ENCODE assay signal across 1 cellular context in the genomic region with DNA sequence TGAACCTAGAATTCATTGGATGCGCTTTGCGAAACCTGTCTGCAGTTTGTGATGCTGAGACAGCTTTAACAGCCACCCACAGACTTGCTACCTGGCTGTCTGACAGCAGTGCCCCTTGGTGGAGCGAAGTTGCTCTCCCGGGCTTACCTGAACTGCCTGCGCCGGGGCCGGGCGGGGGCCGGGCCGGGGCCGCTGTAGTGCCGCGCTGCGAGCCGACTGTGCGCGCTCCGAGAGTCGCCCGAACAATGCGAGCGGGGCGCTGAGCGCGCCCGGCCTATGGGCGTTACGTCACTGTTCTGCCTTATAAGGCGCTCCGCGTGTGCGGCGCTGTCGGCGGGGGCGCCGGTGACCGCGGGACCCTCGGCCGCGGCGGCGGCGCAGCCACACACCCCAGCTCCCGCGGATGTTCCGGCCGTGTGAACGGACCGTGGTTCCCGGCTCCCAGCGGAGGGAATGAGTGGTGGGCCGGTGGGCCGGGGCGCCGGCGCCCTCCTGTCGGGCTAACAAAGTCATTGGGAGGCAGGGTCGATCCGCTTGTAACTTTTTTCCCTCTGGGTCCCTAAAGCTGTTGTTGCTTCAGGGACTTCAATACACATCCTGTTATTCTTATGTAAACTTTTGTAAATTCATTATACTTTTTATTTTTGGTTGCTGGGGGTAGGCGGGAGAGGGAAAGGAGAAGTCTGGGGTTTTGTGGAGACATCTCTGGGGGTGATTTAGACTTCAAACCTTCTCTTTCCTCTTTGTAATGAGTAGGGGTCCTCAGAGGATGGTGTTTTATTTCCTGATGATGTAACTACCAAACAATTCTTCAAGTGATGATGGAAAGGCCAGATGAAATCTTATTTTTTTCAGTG.
A peak's percentile ranks its signal among the peaks of the same experiment; 100 is the strongest.
TF ChIP-seq lines count a peak whose summit lies in the region.

No MANE protein-coding gene starts in this region.

TF ChIP-seq in HepG2, 621 proteins besides CTCF, POLR2A, EP300 and RAD21 (continued from another document and continues in another):
- TF ChIP-seq RBAK (CRISPR knock-in tag; IDR thresholded peaks at IDR 0.05) (no peak), ZNF839 (CRISPR knock-in tag; IDR thresholded peaks at IDR 0.05; ENCODE audit: borderline replicate concordance) (0 out of 2 replicates have a peak, but pooled peaks have one; percentile 23), ZBED4 (CRISPR knock-in tag; IDR thresholded peaks at IDR 0.05; ENCODE audit: borderline replicate concordance) (no peak), DBP (CRISPR knock-in tag; IDR thresholded peaks at IDR 0.05; ENCODE audit: not compliant biosample characterization) (peak; percentile 93), NBN (conservative IDR thresholded peaks at IDR 0.05) (no peak), ZNF549 (CRISPR knock-in tag; IDR thresholded peaks at IDR 0.05) (0 out of 2 replicates have a peak, but pooled peaks have one; percentile 77), RXRB (CRISPR knock-in tag; IDR thresholded peaks at IDR 0.05; ENCODE audit: borderline replicate concordance) (peak; percentile 63; the same call in 1 of the 2 replicates), EHMT2 (IDR thresholded peaks at IDR 0.05; ENCODE audit: borderline replicate concordance, low read depth, low read length) (no peak), KLF13 (CRISPR knock-in tag; IDR thresholded peaks at IDR 0.05) (no peak), FIP1L1 (IDR thresholded peaks at IDR 0.05; ENCODE audit: borderline replicate concordance, insufficient read depth, low read depth, low read length) (no peak), NPAS2 (CRISPR knock-in tag; IDR thresholded peaks at IDR 0.05; ENCODE audit: borderline replicate concordance) (no peak), ZNF780A (CRISPR knock-in tag; IDR thresholded peaks at IDR 0.05) (no peak), ZNF563 (CRISPR knock-in tag; IDR thresholded peaks at IDR 0.05) (peak; percentile 65; the same call in 1 of the 2 replicates), NFATC3 (CRISPR knock-in tag; IDR thresholded peaks at IDR 0.05) (no peak), SP140L (CRISPR knock-in tag; IDR thresholded peaks at IDR 0.05; ENCODE audit: borderline replicate concordance) (peak; percentile 19; the same call in 1 of the 2 replicates), NFE2 (CRISPR knock-in tag; IDR thresholded peaks at IDR 0.05) (no peak), ZNF784 (CRISPR knock-in tag; IDR thresholded peaks at IDR 0.05; ENCODE audit: borderline replicate concordance) (peak; percentile 69; the same call in 1 of the 2 replicates), HMG20A (CRISPR knock-in tag; IDR thresholded peaks at IDR 0.05; ENCODE audit: borderline replicate concordance) (no peak), HDAC1 (CRISPR knock-in tag; IDR thresholded peaks at IDR 0.05) (peak; percentile 74), JUN (CRISPR knock-in tag; IDR thresholded peaks at IDR 0.05) (peak; percentile 67; the same call in 1 of the 2 replicates), PRDM4 (CRISPR knock-in tag; IDR thresholded peaks at IDR 0.05; ENCODE audit: borderline replicate concordance) (no peak), ZNF136 (CRISPR knock-in tag; IDR thresholded peaks at IDR 0.05; ENCODE audit: low read depth) (no peak), ZSCAN25 (CRISPR knock-in tag; IDR thresholded peaks at IDR 0.05) (peak; percentile 75; the same call in 1 of the 2 replicates), POGZ (CRISPR knock-in tag; IDR thresholded peaks at IDR 0.05) (peak; percentile 73; the same call in 1 of the 2 replicates), MAFF (IDR thresholded peaks at IDR 0.05; ENCODE audit: low read depth, low read length) (no peak), ZNF766 (CRISPR knock-in tag; IDR thresholded peaks at IDR 0.05; ENCODE audit: borderline replicate concordance) (peak; percentile 97), MED13 (CRISPR knock-in tag; IDR thresholded peaks at IDR 0.05) (no peak), CBX1 (IDR thresholded peaks at IDR 0.05; ENCODE audit: low read depth) (no peak), GLI4 (CRISPR knock-in tag; IDR thresholded peaks at IDR 0.05; ENCODE audit: borderline replicate concordance) (no peak), ZNF530 (CRISPR knock-in tag; IDR thresholded peaks at IDR 0.05; ENCODE audit: low read depth) (no peak), XRCC5 (optimal IDR thresholded peaks at IDR 0.05; ENCODE audit: low read length) (peak; percentile 45)
- TF ChIP-seq, protein P1, sequence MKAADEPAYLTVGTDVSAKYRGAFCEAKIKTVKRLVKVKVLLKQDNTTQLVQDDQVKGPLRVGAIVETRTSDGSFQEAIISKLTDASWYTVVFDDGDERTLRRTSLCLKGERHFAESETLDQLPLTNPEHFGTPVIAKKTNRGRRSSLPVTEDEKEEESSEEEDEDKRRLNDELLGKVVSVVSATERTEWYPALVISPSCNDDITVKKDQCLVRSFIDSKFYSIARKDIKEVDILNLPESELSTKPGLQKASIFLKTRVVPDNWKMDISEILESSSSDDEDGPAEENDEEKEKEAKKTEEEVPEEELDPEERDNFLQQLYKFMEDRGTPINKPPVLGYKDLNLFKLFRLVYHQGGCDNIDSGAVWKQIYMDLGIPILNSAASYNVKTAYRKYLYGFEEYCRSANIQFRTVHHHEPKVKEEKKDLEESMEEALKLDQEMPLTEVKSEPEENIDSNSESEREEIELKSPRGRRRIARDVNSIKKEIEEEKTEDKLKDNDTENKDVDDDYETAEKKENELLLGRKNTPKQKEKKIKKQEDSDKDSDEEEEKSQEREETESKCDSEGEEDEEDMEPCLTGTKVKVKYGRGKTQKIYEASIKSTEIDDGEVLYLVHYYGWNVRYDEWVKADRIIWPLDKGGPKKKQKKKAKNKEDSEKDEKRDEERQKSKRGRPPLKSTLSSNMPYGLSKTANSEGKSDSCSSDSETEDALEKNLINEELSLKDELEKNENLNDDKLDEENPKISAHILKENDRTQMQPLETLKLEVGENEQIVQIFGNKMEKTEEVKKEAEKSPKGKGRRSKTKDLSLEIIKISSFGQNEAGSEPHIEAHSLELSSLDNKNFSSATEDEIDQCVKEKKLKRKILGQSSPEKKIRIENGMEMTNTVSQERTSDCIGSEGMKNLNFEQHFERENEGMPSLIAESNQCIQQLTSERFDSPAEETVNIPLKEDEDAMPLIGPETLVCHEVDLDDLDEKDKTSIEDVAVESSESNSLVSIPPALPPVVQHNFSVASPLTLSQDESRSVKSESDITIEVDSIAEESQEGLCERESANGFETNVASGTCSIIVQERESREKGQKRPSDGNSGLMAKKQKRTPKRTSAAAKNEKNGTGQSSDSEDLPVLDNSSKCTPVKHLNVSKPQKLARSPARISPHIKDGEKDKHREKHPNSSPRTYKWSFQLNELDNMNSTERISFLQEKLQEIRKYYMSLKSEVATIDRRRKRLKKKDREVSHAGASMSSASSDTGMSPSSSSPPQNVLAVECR (CRISPR knock-in tag; IDR thresholded peaks at IDR 0.05; ENCODE audit: borderline replicate concordance) = peak; percentile 91
- TF ChIP-seq, protein P2, sequence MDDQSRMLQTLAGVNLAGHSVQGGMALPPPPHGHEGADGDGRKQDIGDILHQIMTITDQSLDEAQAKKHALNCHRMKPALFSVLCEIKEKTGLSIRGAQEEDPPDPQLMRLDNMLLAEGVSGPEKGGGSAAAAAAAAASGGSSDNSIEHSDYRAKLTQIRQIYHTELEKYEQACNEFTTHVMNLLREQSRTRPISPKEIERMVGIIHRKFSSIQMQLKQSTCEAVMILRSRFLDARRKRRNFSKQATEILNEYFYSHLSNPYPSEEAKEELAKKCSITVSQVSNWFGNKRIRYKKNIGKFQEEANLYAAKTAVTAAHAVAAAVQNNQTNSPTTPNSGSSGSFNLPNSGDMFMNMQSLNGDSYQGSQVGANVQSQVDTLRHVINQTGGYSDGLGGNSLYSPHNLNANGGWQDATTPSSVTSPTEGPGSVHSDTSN (CRISPR knock-in tag; IDR thresholded peaks at IDR 0.05; ENCODE audit: borderline replicate concordance) = 0 out of 2 replicates have a peak, but pooled peaks have one; percentile 61
- TF ChIP-seq, protein P3, sequence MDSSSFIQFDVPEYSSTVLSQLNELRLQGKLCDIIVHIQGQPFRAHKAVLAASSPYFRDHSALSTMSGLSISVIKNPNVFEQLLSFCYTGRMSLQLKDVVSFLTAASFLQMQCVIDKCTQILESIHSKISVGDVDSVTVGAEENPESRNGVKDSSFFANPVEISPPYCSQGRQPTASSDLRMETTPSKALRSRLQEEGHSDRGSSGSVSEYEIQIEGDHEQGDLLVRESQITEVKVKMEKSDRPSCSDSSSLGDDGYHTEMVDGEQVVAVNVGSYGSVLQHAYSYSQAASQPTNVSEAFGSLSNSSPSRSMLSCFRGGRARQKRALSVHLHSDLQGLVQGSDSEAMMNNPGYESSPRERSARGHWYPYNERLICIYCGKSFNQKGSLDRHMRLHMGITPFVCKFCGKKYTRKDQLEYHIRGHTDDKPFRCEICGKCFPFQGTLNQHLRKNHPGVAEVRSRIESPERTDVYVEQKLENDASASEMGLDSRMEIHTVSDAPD (CRISPR knock-in tag; IDR thresholded peaks at IDR 0.05) = no peak
- TF ChIP-seq, protein P4, sequence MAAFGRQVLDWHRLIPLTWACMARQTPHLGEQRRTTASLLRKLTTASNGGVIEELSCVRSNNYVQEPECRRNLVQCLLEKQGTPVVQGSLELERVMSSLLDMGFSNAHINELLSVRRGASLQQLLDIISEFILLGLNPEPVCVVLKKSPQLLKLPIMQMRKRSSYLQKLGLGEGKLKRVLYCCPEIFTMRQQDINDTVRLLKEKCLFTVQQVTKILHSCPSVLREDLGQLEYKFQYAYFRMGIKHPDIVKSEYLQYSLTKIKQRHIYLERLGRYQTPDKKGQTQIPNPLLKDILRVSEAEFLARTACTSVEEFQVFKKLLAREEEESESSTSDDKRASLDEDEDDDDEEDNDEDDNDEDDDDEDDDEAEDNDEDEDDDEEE (CRISPR knock-in tag; IDR thresholded peaks at IDR 0.05) = no peak; the same call in 1 of the 2 replicates
- TF ChIP-seq, protein P5, sequence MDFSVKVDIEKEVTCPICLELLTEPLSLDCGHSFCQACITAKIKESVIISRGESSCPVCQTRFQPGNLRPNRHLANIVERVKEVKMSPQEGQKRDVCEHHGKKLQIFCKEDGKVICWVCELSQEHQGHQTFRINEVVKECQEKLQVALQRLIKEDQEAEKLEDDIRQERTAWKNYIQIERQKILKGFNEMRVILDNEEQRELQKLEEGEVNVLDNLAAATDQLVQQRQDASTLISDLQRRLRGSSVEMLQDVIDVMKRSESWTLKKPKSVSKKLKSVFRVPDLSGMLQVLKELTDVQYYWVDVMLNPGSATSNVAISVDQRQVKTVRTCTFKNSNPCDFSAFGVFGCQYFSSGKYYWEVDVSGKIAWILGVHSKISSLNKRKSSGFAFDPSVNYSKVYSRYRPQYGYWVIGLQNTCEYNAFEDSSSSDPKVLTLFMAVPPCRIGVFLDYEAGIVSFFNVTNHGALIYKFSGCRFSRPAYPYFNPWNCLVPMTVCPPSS (IDR thresholded peaks at IDR 0.05) = no peak
